8 cellular contexts compared by ENCODE assay signal in the genomic region with DNA sequence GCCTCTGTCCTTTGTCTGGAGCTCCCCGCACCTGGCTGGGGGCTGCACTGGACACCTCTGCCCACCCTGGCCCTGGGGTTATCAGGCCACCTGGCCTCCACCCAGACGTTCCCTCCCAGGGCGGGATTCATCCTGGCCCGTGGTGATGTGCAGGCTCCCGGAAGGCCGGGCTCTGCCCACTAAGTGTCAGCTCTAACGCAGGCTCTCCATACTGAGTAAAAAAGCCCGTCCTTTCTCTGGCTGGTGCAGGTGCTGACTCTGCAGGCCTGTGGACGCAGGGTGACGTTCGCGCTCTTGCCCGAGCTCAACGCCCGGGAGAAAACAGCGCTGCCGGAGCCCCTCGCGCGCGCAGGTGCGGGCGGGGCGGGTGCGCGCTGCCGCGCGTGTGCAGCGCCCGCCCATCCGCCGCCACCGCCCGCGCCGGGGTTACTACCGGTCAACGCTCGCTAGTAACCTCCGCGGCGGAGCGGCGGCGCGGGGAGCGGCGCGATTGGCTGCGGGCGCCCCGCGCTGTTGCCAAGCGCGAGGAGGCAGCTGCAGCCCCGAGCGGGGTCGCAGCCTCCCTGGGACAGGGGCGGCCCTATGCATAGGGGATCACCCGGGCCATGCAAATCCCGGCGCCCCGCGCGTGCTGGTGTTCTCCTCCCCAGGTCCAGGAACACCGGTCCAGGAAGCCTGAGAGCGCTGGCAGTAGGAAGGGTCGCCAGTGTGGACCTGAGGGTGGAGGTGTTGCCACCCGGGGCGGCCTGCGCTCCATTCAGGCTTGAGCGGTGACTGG. TPM values are rescaled to one million over a fixed set of nuclear protein-coding genes. Genes with fewer than 3 reads are reported as not detected.
DNase-seq lines count a peak whose midpoint lies in the region; ATAC-seq and TF ChIP-seq lines count a peak whose summit lies in the region.

No MANE protein-coding gene starts in this region.

- H3K27ac ChIP-seq in cingulate gyrus (ENCODE audit: low read depth, low read length) = peak overlapping the region; percentile 87
- H3K27ac ChIP-seq in right lobe of liver = peak overlapping the region; percentile 67 to 74 (median 68)

- peaks cover 0 to 37% (median 13%) of the 10 kb centered on the region in 4 donors for H3K4me1 ChIP-seq in right lobe of liver

- TF ChIP-seq POLR2A in right lobe of liver (IDR thresholded peaks at IDR 0.05) = peak; percentile 43

- no peaks in the 10 kb centered on the region for H3K27me3 ChIP-seq in right lobe of liver

- TF ChIP-seq CTCF in right lobe of liver (IDR thresholded peaks at IDR 0.05) = no peak

- no peaks in the 10 kb centered on the region for H3K36me3 ChIP-seq in right lobe of liver

- ATAC-seq in right lobe of liver (peak; percentile 71 to 84 (median 84)), GM18517 (IDR thresholded peaks at IDR 0.05; ENCODE audit: unreplicated experiment) (no peak)

- intact Hi-C loops in right lobe of liver (cut with DNase I) = no loop called here

- H3K4me3 ChIP-seq in right lobe of liver = peak overlapping the region; percentile 46 to 57 (median 57)

- 10% methylated on average over 5 of the region's 73 CpGs for WGBS in right lobe of liver (ENCODE audit: insufficient coverage, low coverage, low lambda C conversion rate, missing lambda C conversion rate)

- peak; percentile 21 for DNase-seq in COLO829 (ENCODE audit: low spot score)
- peak; percentile 57 for DNase-seq in H4 (ENCODE audit: low spot score)
- DNase-seq in NCI-H2171 treated with DMSO at 0.1 percent for 48 hours (lab: John Stamatoyannopoulos, UW) = peak; percentile 71
- peak; percentile 87 for DNase-seq in activated CD4-positive, alpha-beta T cell treated with anti-CD3 and anti-CD28 coated beads, Interleukin-2, amount 50 U/mL, for 1 hour
- peak; percentile 83 to 86 (median 84) for DNase-seq in right lobe of liver
- peak; percentile 75 for DNase-seq in stimulated activated CD4-positive, alpha-beta T cell treated with anti-CD3 and anti-CD28 coated beads, Interleukin-4, amount 100 ng/mL, for 1 hour

- H3K9me3 ChIP-seq in right lobe of liver = no peaks in the 10 kb centered on the region

RNA-seq across cellular contexts. Expression of a gene that starts 15.7 kb away (rescaled TPM):
- 7.8 and 9.0 TPM in 2 replicates for total RNA-seq in H4 (2014; rRNA removed; shearing (Covaris generic))
- 1 to 10 TPM; 3.3 to 9.8 (median 4.8) TPM for total RNA-seq in right lobe of liver

Comparison
In these comparisons a context has a peak if more than half of its experiments do, and no peak if none do; other contexts are left out.
1. DNase-seq: peak in every context shown above with its lines; median percentile 87 in activated CD4-positive, alpha-beta T cell treated with anti-CD3 and anti-CD28 coated beads, Interleukin-2, amount 50 U/mL, for 1 hour; 84 in right lobe of liver; 75 in stimulated activated CD4-positive, alpha-beta T cell treated with anti-CD3 and anti-CD28 coated beads, Interleukin-4, amount 100 ng/mL, for 1 hour; 71 in NCI-H2171 treated with DMSO at 0.1 percent for 48 hours; 57 in H4; 21 in COLO829.